In genomic region chr4:112141366-112142138, GRCh38 we compare ENCODE assay signal across 20 cellular contexts. TPM values are rescaled to one million over a fixed set of nuclear protein-coding genes. Genes with fewer than 3 reads are reported as not detected.
DNase-seq lines count a peak whose midpoint lies in the region; ATAC-seq, FAIRE-seq and TF ChIP-seq lines count a peak whose summit lies in the region.
"Had no signal": no experiment of that assay in that cellular context is flagged by ENCODE, and none has a peak within 500 bp of the region (broad histone marks: within the 10 kb centered on the region; RNA-seq: fewer than 3 reads in every experiment).

No MANE protein-coding gene starts in this region.

- TF ChIP-seq CTCF in left ventricle myocardium inferior (IDR thresholded peaks at IDR 0.05; ENCODE audit: borderline replicate concordance) (no peak), K562 (IDR thresholded peaks at IDR 0.05 in 2 of 3, conservative IDR thresholded peaks at IDR 0.05 in 1 of 3; ENCODE audit: insufficient read depth in 2 of 3, low read depth in 1 of 3, low read length in 3 of 3) (no peak), HepG2 (CRISPR knock-in tag; IDR thresholded peaks at IDR 0.05) (no peak), GM10248 (IDR thresholded peaks at IDR 0.05; ENCODE audit: control extremely low read depth, extremely low read depth, low read depth, missing control alignments) (no peak)

- peak overlapping the region; percentile 71 for H2AFZ ChIP-seq in K562 (ENCODE audit: low read depth, low read length)
- H2AFZ ChIP-seq in HepG2 (ENCODE audit: low read length), result no peak overlapping the region

- TF ChIP-seq RAD21 in K562 (CRISPR knock-in tag; conservative IDR thresholded peaks at IDR 0.05 in 1 of 2, IDR thresholded peaks at IDR 0.05 in 1 of 2) (no peak), HepG2 (CRISPR knock-in tag; IDR thresholded peaks at IDR 0.05) (no peak)

- H3K79me2 ChIP-seq in K562 (ENCODE audit: control insufficient read depth, insufficient read depth, low read length), result peaks cover 9% of the 10 kb centered on the region
- H3K79me2 ChIP-seq in HepG2 (ENCODE audit: insufficient read depth, low read length), result no peaks in the 10 kb centered on the region

- in situ Hi-C loops in K562 (cut with MboI) (no loop called here), HepG2 (cut with HindIII; ENCODE audit: extremely low pct_ligation_motif_present, low pct_unique_long_range_greater_than_20kb) (no loop called here)

- TF ChIP-seq EP300 in K562 (IDR thresholded peaks at IDR 0.05; ENCODE audit: low read length) (no peak), HepG2 (IDR thresholded peaks at IDR 0.05; ENCODE audit: low read depth in 2 of 2, low read length in 2 of 2) (no peak), HepG2 (CRISPR knock-in tag; IDR thresholded peaks at IDR 0.05; ENCODE audit: borderline replicate concordance) (no peak)

- H3K9me3 ChIP-seq in left ventricle myocardium inferior (replicated peaks) (no peaks in the 10 kb centered on the region), K562 (replicated peaks; ENCODE audit: control insufficient read depth, insufficient read depth, low read depth, low read length) (no peaks in the 10 kb centered on the region), HepG2 (ENCODE audit: low read length) (no peaks in the 10 kb centered on the region)
- H3K9me3 ChIP-seq: prostate gland had no signal

- no peak for TF ChIP-seq POLR2A in K562 (conservative IDR thresholded peaks at IDR 0.05)
- TF ChIP-seq POLR2A in HepG2 (IDR thresholded peaks at IDR 0.05; ENCODE audit: insufficient read depth in 1 of 2, low read depth in 2 of 2, low read length in 2 of 2), result no peak

- no peaks in the 10 kb centered on the region for H3K9me1 ChIP-seq in K562 (ENCODE audit: control insufficient read depth, insufficient read depth, low read length)

- peak overlapping the region; percentile 88 for H3K27ac ChIP-seq in left ventricle myocardium inferior (replicated peaks)
- no peak overlapping the region for H3K27ac ChIP-seq in K562 (ENCODE audit: extremely low read depth, low read depth, low read length)
- H3K27ac ChIP-seq in HepG2 (ENCODE audit: extremely low read length, insufficient read depth, low read length), result no peak overlapping the region
- H3K27ac ChIP-seq: prostate gland had no signal

- intact Hi-C loops in left ventricle myocardium inferior (cut with micrococcal nuclease), result no loop called here
- intact Hi-C loops in left ventricle myocardium superior (cut with micrococcal nuclease), result loop anchor here (10.0 kb wide), 1 partner anchor 93 kb away; the partner anchor contains the start of gene AP1AR
- intact Hi-C loops in K562 (cut with micrococcal nuclease), result no loop called here
- intact Hi-C loops in HepG2 (cut with micrococcal nuclease; ENCODE audit: unreplicated experiment), result no loop called here

- 58% methylated on average over 6 of the region's 6 CpGs for WGBS in K562 (ENCODE audit: insufficient coverage, low coverage, missing lambda C conversion rate)
- WGBS in HepG2 (ENCODE audit: low lambda C conversion rate), result 57% methylated on average over 6 of the region's 6 CpGs

- no peaks in the 10 kb centered on the region for H3K27me3 ChIP-seq in left ventricle myocardium inferior (ENCODE audit: low read depth)
- H3K27me3 ChIP-seq in K562 (ENCODE audit: control insufficient read depth in 2 of 2, insufficient read depth in 2 of 2, low read length in 2 of 2), result no peaks in the 10 kb centered on the region
- H3K27me3 ChIP-seq in HepG2 (ENCODE audit: control insufficient read depth in 1 of 2, insufficient read depth in 2 of 2, low read length in 2 of 2), result no peaks in the 10 kb centered on the region; a peak in 1 of 5 replicates

- no peak for FAIRE-seq in K562 (lab: Jason Lieb, UNC)
- no peak for FAIRE-seq in HepG2 (lab: Jason Lieb, UNC)

- no peaks in the 10 kb centered on the region for H4K20me1 ChIP-seq in K562 (replicated peaks; ENCODE audit: control insufficient read depth, insufficient read depth, low read length)
- H4K20me1 ChIP-seq in HepG2 (ENCODE audit: insufficient read depth, low read length), result no peaks in the 10 kb centered on the region

- H3K4me2 ChIP-seq in K562 (ENCODE audit: insufficient read depth, low read length), result no peak overlapping the region
- peak overlapping the region; percentile 36; the same call in 1 of the 2 replicates for H3K4me2 ChIP-seq in HepG2 (ENCODE audit: low read depth, low read length)

- H3K4me1 ChIP-seq in left ventricle myocardium inferior, result peaks cover 50% of the 10 kb centered on the region
- H3K4me1 ChIP-seq in K562 (replicated peaks in 1 of 2; ENCODE audit: control insufficient read depth in 2 of 2, insufficient read depth in 2 of 2, low read length in 2 of 2), result peaks cover 1 to 10% of the 10 kb centered on the region in 2 experiments; a peak in 3 of 5 replicates
- H3K4me1 ChIP-seq in HepG2 (ENCODE audit: insufficient read depth, low read length), result peaks cover 27% of the 10 kb centered on the region
- H3K4me1 ChIP-seq: prostate gland had no signal

- POLR2A ChIA-PET in K562 (lab: Yijun Ruan, JAX) (no interaction called here), HepG2 (lab: Yijun Ruan, JAX) (interaction anchor here (0.9 to 1.3 kb wide), 2 partner anchors 91 to 92 kb away, joined by 3 read pairs; no protein-coding TSS in a partner anchor), GM10248 (lab: Yijun Ruan, JAX) (no interaction called here)

- CTCF ChIA-PET in K562 (lab: Yijun Ruan, JAX; ENCODE audit: low intra/inter-chr PET ratio) (no interaction called here), HepG2 (lab: Yijun Ruan, JAX; ENCODE audit: low intra/inter-chr PET ratio, low total read pairs) (no interaction called here), GM10248 (lab: Yijun Ruan, JAX) (interaction anchor here (0.7 to 2.6 kb wide), 4 partner anchors 8 to 383 kb away, joined by 3 to 6 read pairs (median 3); no protein-coding TSS in a partner anchor)

- DNase-seq in left ventricle myocardium inferior, result no peak
- DNase-seq in left ventricle myocardium superior, result no peak
- no peak for DNase-seq in K562 (ENCODE audit: extremely low read depth in 1 of 4, low spot score in 3 of 4)
- no peak for DNase-seq in HepG2 (ENCODE audit: low spot score)
- no peak for DNase-seq in GM10248 (ENCODE audit: extremely low spot score)
- no peak for DNase-seq in stimulated activated naive CD4-positive, alpha-beta T cell (lab: John Stamatoyannopoulos, UW)
- no peak for DNase-seq in NK-92 (lab: John Stamatoyannopoulos, UW; ENCODE audit: unreplicated experiment)
- DNase-seq: activated CD4-positive, alpha-beta T cell treated with anti-CD3 and anti-CD28 coated beads for 1 hour; activated effector memory CD4-positive, alpha-beta T cell treated with anti-CD3 and anti-CD28 coated beads, Interleukin-2, amount 50 U/mL, for 16 hours; cerebellar nuclear complex; glutamatergic neuron; immature natural killer cell; naive B cell; NCI-H1694 treated with DMSO at 0.1 percent for 48 hours; stimulated activated CD4-positive, alpha-beta T cell treated with anti-CD3 and anti-CD28 coated beads, Interleukin-15, amount 100 ng/mL, for 24 hours; T-helper 2 cell had no signal

- ATAC-seq in left ventricle myocardium superior (no peak), K562 (no peak), HepG2 (no peak), GM21737 (IDR thresholded peaks at IDR 0.05; ENCODE audit: unreplicated experiment) (no peak)

- H3K4me3 ChIP-seq in left ventricle myocardium inferior (peak overlapping the region; percentile 33), K562 (no peak overlapping the region), HepG2 (replicated peaks in 1 of 3; ENCODE audit: insufficient read depth in 1 of 3, low read depth in 2 of 3, low read length in 3 of 3) (no peak overlapping the region)
- H3K4me3 ChIP-seq: lung, prostate gland had no signal

- BruUV-seq in K562 (replicated peaks; lab: Mats Ljungman, UMichigan), result no TSS peak
- no TSS peak for BruUV-seq in HepG2 (replicated peaks; lab: Mats Ljungman, UMichigan)

- H3K36me3 ChIP-seq in left ventricle myocardium inferior (no peaks in the 10 kb centered on the region), K562 (ENCODE audit: control insufficient read depth, insufficient read depth, low read length) (no peaks in the 10 kb centered on the region), HepG2 (replicated peaks in 1 of 2; ENCODE audit: control insufficient read depth in 1 of 2, insufficient read depth in 2 of 2, low read length in 2 of 2) (no peaks in the 10 kb centered on the region)
- H3K36me3 ChIP-seq: prostate gland had no signal

- H3K9ac ChIP-seq in K562 (ENCODE audit: insufficient read depth in 1 of 2, low read depth in 2 of 2, low read length in 2 of 2) (no peak overlapping the region), HepG2 (ENCODE audit: insufficient read depth, low read depth, low read length) (no peak overlapping the region)

RNA-seq across cellular contexts. Expression of gene FAM241A, which starts 3.7 kb away (rescaled TPM):
- total RNA-seq in left ventricle myocardium inferior, result 7.6 TPM
- total RNA-seq in left ventricle myocardium superior, result 11.3 TPM
- total RNA-seq in K562 (2011; cell fraction: chromatin; rRNA removed; ENCODE audit: low replicate concordance), result 1.9 and 6.6 TPM in 2 replicates
- 1.0 and 1.7 TPM in 2 replicates for total RNA-seq in K562 (2011; cell fraction: nucleolus; rRNA removed)
- total RNA-seq in K562 (2011; cell fraction: nucleoplasm; rRNA removed), result 4.6 and 8.2 TPM in 2 replicates
- 5.1 and 5.3 TPM in 2 replicates for total RNA-seq in K562 (2014; rRNA removed)
- 5.8 and 7.4 TPM in 2 replicates for total RNA-seq in K562 (2014; rRNA removed; fragmentation: Illumina TruSeq; extraction: Trizol)
- total RNA-seq in K562 (2015; rRNA removed; fragmentation: Illumina TruSeq; extraction: Trizol), result 4.0 and 4.4 TPM in 2 replicates
- 5.0 and 5.4 TPM in 2 replicates for total RNA-seq in K562 (2021)
- polyA plus RNA-seq in K562 (2011; rRNA removed), result 3.2 and 3.7 TPM in 2 replicates
- polyA plus RNA-seq in K562 (2011; cell fraction: cytosol; rRNA removed), result 0.55 and 2.2 TPM in 2 replicates
- polyA plus RNA-seq in K562 (2011; cell fraction: nucleus; rRNA removed), result 1.2 and 2.1 TPM in 2 replicates
- 4.1 and 5.4 TPM in 2 replicates for polyA plus RNA-seq in K562 (2012)
- polyA plus RNA-seq in K562 (2014; fragmentation: Illumina TruSeq; extraction: Trizol), result 7.4 and 8.5 TPM in 2 replicates
- 1 to 10 TPM; 2.3 TPM for polyA plus RNA-seq in K562 (2014; fragmentation: Nextera tagmentation; extraction: Ambion mirVana)
- polyA plus RNA-seq in K562 (2014; rRNA removed), result 7.0 and 7.1 TPM in 2 replicates
- polyA minus RNA-seq in K562 (2011; rRNA and poly(A)+ RNA removed), result 2.0 and 3.0 TPM in 2 replicates
- polyA minus RNA-seq in K562 (2011; cell fraction: cytosol; rRNA and poly(A)+ RNA removed), result 0.64 and 0.67 TPM in 2 replicates
- polyA minus RNA-seq in K562 (2011; cell fraction: nucleus; rRNA and poly(A)+ RNA removed), result 1.3 and 2.2 TPM in 2 replicates
- total RNA-seq in HepG2 (2016; rRNA removed; fragmentation: Illumina TruSeq; extraction: Trizol), result 0.69 and 0.74 TPM in 2 replicates
- 0.26 and 0.30 TPM in 2 replicates for total RNA-seq in HepG2 (2016; cell fraction: cytosol; rRNA removed; fragmentation: Illumina TruSeq; extraction: Trizol; ENCODE audit: low read depth)
- total RNA-seq in HepG2 (2016; cell fraction: insoluble cytoplasmic fraction; rRNA removed; fragmentation: Illumina TruSeq; extraction: Trizol), result 0.59 and 0.67 TPM in 2 replicates
- total RNA-seq in HepG2 (2016; cell fraction: membrane; rRNA removed; fragmentation: Illumina TruSeq; extraction: Trizol), result 0.86 and 0.96 TPM in 2 replicates
- total RNA-seq in HepG2 (2016; cell fraction: nucleus; rRNA removed; fragmentation: Illumina TruSeq; extraction: Trizol), result 0.59 and 0.60 TPM in 2 replicates
- polyA plus RNA-seq in HepG2 (2011; rRNA removed), result 0.61 and 0.71 TPM in 2 replicates
- polyA plus RNA-seq in HepG2 (2011; cell fraction: cytosol; rRNA removed), result 0.25 and 0.51 TPM in 2 replicates
- polyA plus RNA-seq in HepG2 (2011; cell fraction: nucleus; rRNA removed), result 0.18 and 0.38 TPM in 2 replicates
- polyA plus RNA-seq in HepG2 (2012), result 1.4 and 1.7 TPM in 2 replicates
- 0.61 and 0.63 TPM in 2 replicates for polyA plus RNA-seq in HepG2 (2016; cell fraction: cytosol; fragmentation: Illumina TruSeq; extraction: Trizol; ENCODE audit: low read depth)
- 1.6 and 1.8 TPM in 2 replicates for polyA plus RNA-seq in HepG2 (2016; cell fraction: insoluble cytoplasmic fraction; fragmentation: Illumina TruSeq; extraction: Trizol; ENCODE audit: low read depth)
- 1.3 and 1.4 TPM in 2 replicates for polyA plus RNA-seq in HepG2 (2016; cell fraction: membrane; fragmentation: Illumina TruSeq; extraction: Trizol; ENCODE audit: low read depth)
- polyA plus RNA-seq in HepG2 (2016; cell fraction: nucleus; fragmentation: Illumina TruSeq; extraction: Trizol; ENCODE audit: insufficient read depth, low read depth), result 1.5 and 1.8 TPM in 2 replicates
- polyA minus RNA-seq in HepG2 (2011; rRNA and poly(A)+ RNA removed; ENCODE audit: low replicate concordance), result 0.32 and 1.2 TPM in 2 replicates
- 0.26 and 0.49 TPM in 2 replicates for polyA minus RNA-seq in HepG2 (2011; cell fraction: cytosol; rRNA and poly(A)+ RNA removed)
- polyA minus RNA-seq in HepG2 (2011; cell fraction: nucleus; rRNA and poly(A)+ RNA removed), result 1.0 and 1.1 TPM in 2 replicates
- total RNA-seq: M059J had no signal
